ENCODE assay signal across 8 cellular contexts in the genomic region with DNA sequence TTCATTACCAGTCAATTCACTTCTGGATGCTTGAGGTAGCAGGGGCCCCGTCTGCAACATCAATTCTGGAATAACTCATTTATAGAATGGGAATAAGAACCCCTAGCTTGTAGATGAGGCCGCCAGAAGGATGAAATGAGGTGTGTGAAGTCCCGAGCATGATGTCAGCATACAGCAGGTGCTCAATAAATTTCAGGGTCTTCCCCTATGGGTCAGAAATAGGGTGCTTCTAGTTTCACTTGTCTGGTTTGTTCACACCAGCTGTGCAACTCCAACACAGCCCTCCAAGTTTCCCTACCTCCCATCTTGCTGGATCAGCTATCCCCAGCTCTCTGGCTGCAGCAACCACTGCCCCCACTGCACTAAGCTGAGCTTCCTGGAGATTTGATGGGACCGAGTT. TPM values are rescaled to one million over a fixed set of nuclear protein-coding genes. Genes with fewer than 3 reads are reported as not detected.
DNase-seq lines count a peak whose midpoint lies in the region; ATAC-seq lines count a peak whose summit lies in the region.

No MANE protein-coding gene starts in this region.

- intact Hi-C loops in left ventricle myocardium superior (cut with micrococcal nuclease): no loop called here

- ATAC-seq in GM18508 (IDR thresholded peaks at IDR 0.05; ENCODE audit: insufficient read depth, unreplicated experiment): peak; percentile 32
- ATAC-seq in GM21515 (IDR thresholded peaks at IDR 0.05; ENCODE audit: unreplicated experiment): peak; percentile 47
- peak; percentile 58 for ATAC-seq in HG03354 (IDR thresholded peaks at IDR 0.05; ENCODE audit: poor library complexity, severe bottlenecking, unreplicated experiment)
- peak; percentile 67 for ATAC-seq in left ventricle myocardium superior

- DNase-seq in left ventricle myocardium superior: no peak
- DNase-seq in activated T-cell treated with anti-CD3 and anti-CD28 coated beads, Interleukin-2, amount 50 U/mL, for 48 hours: no peak
- DNase-seq in NCI-H1048 (lab: John Stamatoyannopoulos, UW): no peak
- DNase-seq in AG08396 (ENCODE audit: low spot score): no peak
- no peak for DNase-seq in kidney glomerular epithelial cell (lab: John Stamatoyannopoulos, UW)

RNA-seq across cellular contexts. Expression of a gene that starts 13.5 kb away (rescaled TPM):
- 7.1 TPM for total RNA-seq in left ventricle myocardium superior
